1 cellular context compared by ENCODE assay signal in genomic region chr16:27319257-27319965, GRCh38.
TF ChIP-seq lines count a peak whose summit lies in the region.

No MANE protein-coding gene starts in this region.

TF ChIP-seq in WTC11, 78 proteins besides CTCF, POLR2A, EP300 and RAD21 (continued from another document):
- TF ChIP-seq ARID4B (CRISPR knock-in tag; IDR thresholded peaks at IDR 0.05; ENCODE audit: borderline replicate concordance) (no peak), RELA (CRISPR knock-in tag; IDR thresholded peaks at IDR 0.05; ENCODE audit: borderline replicate concordance) (no peak), KAT7 (CRISPR knock-in tag; IDR thresholded peaks at IDR 0.05; ENCODE audit: borderline replicate concordance) (no peak), SP1 (CRISPR knock-in tag; conservative IDR thresholded peaks at IDR 0.05) (no peak), CBFB (CRISPR knock-in tag; IDR thresholded peaks at IDR 0.05; ENCODE audit: low read depth) (no peak), SMAD4 (CRISPR knock-in tag; IDR thresholded peaks at IDR 0.05) (no peak), ELF4 (CRISPR knock-in tag; IDR thresholded peaks at IDR 0.05; ENCODE audit: low read depth) (no peak)
- TF ChIP-seq, protein P1, sequence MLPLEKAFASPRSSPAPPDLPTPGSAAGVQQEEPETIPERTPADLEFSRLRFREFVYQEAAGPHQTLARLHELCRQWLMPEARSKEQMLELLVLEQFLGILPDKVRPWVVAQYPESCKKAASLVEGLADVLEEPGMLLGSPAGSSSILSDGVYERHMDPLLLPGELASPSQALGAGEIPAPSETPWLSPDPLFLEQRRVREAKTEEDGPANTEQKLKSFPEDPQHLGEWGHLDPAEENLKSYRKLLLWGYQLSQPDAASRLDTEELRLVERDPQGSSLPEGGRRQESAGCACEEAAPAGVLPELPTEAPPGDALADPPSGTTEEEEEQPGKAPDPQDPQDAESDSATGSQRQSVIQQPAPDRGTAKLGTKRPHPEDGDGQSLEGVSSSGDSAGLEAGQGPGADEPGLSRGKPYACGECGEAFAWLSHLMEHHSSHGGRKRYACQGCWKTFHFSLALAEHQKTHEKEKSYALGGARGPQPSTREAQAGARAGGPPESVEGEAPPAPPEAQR (CRISPR knock-in tag; IDR thresholded peaks at IDR 0.05): no peak
